Comparison of ENCODE assay signal across 8 cellular contexts in the genomic region with DNA sequence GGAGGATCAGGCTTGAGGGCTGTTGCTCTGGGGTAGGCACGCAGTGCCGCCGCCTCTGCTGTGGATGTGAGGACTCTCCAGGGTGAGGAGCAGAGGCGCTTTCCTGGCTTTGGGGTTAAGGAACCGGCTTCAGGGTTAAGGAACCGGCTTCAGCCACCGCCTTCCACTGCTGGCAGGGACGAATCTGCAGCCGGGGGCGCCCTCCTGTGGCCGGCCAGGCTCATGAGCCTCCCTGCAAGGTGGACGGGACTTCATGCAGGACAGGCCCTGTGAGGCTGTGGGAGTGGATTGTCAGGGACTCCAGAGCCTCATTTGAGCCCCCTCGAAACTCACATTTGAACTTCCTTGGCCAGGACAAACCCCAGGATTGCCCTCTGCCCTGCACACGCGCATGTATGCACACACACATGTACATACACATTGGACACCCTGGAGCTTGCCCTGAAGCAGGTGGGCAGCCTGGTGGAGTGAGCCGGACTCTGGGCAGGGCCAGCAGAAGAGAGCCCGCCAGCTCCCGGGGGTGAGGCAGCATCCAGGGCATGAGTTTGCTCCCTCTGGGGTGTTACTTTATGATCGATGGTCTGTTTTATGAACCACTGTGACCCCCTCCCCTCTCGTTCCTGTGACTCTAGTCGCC.
DNase-seq lines count a peak whose midpoint lies in the region; FAIRE-seq and TF ChIP-seq lines count a peak whose summit lies in the region.

No MANE protein-coding gene starts in this region.

- no peak overlapping the region for H2AFZ ChIP-seq in astrocyte (ENCODE audit: low read depth, low read length)

- H3K4me1 ChIP-seq in astrocyte (ENCODE audit: insufficient read depth, low read length), result no peaks in the 10 kb centered on the region

- no peak overlapping the region for H3K27ac ChIP-seq in astrocyte (ENCODE audit: low read depth, low read length)

- H3K36me3 ChIP-seq in astrocyte (ENCODE audit: insufficient read depth, low read length), result no peaks in the 10 kb centered on the region

- peak; percentile 75 for TF ChIP-seq CTCF in HFFc6 (IDR thresholded peaks at IDR 0.05)
- peak; percentile 33 for TF ChIP-seq CTCF in astrocyte (IDR thresholded peaks at IDR 0.05; ENCODE audit: insufficient read depth, low read depth, low read length)

- H3K9me3 ChIP-seq in astrocyte (ENCODE audit: insufficient read depth, low read depth, low read length), result no peaks in the 10 kb centered on the region

- H3K4me2 ChIP-seq in astrocyte (ENCODE audit: low read length), result no peak overlapping the region

- H3K4me3 Mint-ChIP-seq in activated naive CD4-positive, alpha-beta T cell treated with anti-CD3 and anti-CD28 coated beads, Interleukin-2, amount 10 ng/mL, durations not matched to agents 7 days and 5 days, result no peak overlapping the region
- H3K4me3 Mint-ChIP-seq in HFFc6 (no peak overlapping the region), astrocyte (ENCODE audit: unreplicated experiment) (no peak overlapping the region)

- no peak for FAIRE-seq in astrocyte (lab: Jason Lieb, UNC)

- H3K36me3 Mint-ChIP-seq in activated naive CD4-positive, alpha-beta T cell treated with anti-CD3 and anti-CD28 coated beads, Interleukin-2, amount 10 ng/mL, durations not matched to agents 7 days and 5 days, result no peaks in the 10 kb centered on the region
- H3K36me3 Mint-ChIP-seq in HFFc6 (ENCODE audit: low read depth) (no peaks in the 10 kb centered on the region), astrocyte (ENCODE audit: low read depth, unreplicated experiment) (no peaks in the 10 kb centered on the region)

- H3K27me3 Mint-ChIP-seq in activated naive CD4-positive, alpha-beta T cell treated with anti-CD3 and anti-CD28 coated beads, Interleukin-2, amount 10 ng/mL, durations not matched to agents 7 days and 5 days, result peaks cover 19% of the 10 kb centered on the region
- no peaks in the 10 kb centered on the region; the same call in none of the 2 replicates for H3K27me3 Mint-ChIP-seq in HFFc6 (ENCODE audit: insufficient read depth)
- H3K27me3 Mint-ChIP-seq in astrocyte (ENCODE audit: low read depth, unreplicated experiment), result peaks cover 77% of the 10 kb centered on the region

- H3K4me3 ChIP-seq in astrocyte (ENCODE audit: insufficient read depth, low read depth, low read length), result no peak overlapping the region

- CTCF ChIA-PET in activated naive CD4-positive, alpha-beta T cell treated with anti-CD3 and anti-CD28 coated beads, Interleukin-2, amount 10 ng/mL, durations not matched to agents 7 days and 5 days (lab: Charles Lee), result interaction anchor here (0.7 to 1.1 kb wide), 2 partner anchors 153 to 180 kb away, joined by 5 to 6 read pairs; no protein-coding TSS in a partner anchor

- H4K20me1 ChIP-seq in astrocyte (ENCODE audit: insufficient read depth, low read length), result no peaks in the 10 kb centered on the region

- no peak overlapping the region for H3K27ac Mint-ChIP-seq in activated naive CD4-positive, alpha-beta T cell treated with anti-CD3 and anti-CD28 coated beads, Interleukin-2, amount 10 ng/mL, durations not matched to agents 7 days and 5 days
- H3K27ac Mint-ChIP-seq in HFFc6, result no peak overlapping the region
- H3K27ac Mint-ChIP-seq in astrocyte (ENCODE audit: unreplicated experiment), result no peak overlapping the region

- no peaks in the 10 kb centered on the region for H3K27me3 ChIP-seq in astrocyte (ENCODE audit: insufficient read depth, low read length)

- H3K4me1 Mint-ChIP-seq in activated naive CD4-positive, alpha-beta T cell treated with anti-CD3 and anti-CD28 coated beads, Interleukin-2, amount 10 ng/mL, durations not matched to agents 7 days and 5 days, result no peaks in the 10 kb centered on the region
- peaks cover 20% of the 10 kb centered on the region for H3K4me1 Mint-ChIP-seq in HFFc6 (ENCODE audit: low read depth)
- H3K4me1 Mint-ChIP-seq in astrocyte (ENCODE audit: low read depth, unreplicated experiment), result peaks cover 9% of the 10 kb centered on the region

- peak; percentile 58 for DNase-seq in activated naive CD4-positive, alpha-beta T cell treated with anti-CD3 and anti-CD28 coated beads, Interleukin-2, amount 10 ng/mL, durations not matched to agents 7 days and 5 days
- no peak for DNase-seq in activated naive CD4-positive, alpha-beta T cell treated with Interleukin-2 at 50 U/mL for 16 hours
- DNase-seq in HFFc6, result peak; percentile 10
- peak; percentile 58 for DNase-seq in NCI-H2227 treated with DMSO at 0.1 percent for 48 hours (lab: John Stamatoyannopoulos, UW)
- no peak for DNase-seq in astrocyte (ENCODE audit: low read depth)
- DNase-seq in hippocampal formation (lab: John Stamatoyannopoulos, UW), result peak; percentile 71 to 76
- DNase-seq in stimulated activated CD4-positive, alpha-beta T cell treated with anti-CD3 and anti-CD28 coated beads, Interleukin-2, amount 100 ng/mL, for 24 hours, result peak; percentile 19 to 64
- no peak for DNase-seq in stimulated activated naive CD4-positive, alpha-beta T cell (lab: John Stamatoyannopoulos, UW)

- no peaks in the 10 kb centered on the region for H3K79me2 ChIP-seq in astrocyte (ENCODE audit: insufficient read depth, low read length)

- no peaks in the 10 kb centered on the region for H3K9me3 Mint-ChIP-seq in activated naive CD4-positive, alpha-beta T cell treated with anti-CD3 and anti-CD28 coated beads, Interleukin-2, amount 10 ng/mL, durations not matched to agents 7 days and 5 days
- H3K9me3 Mint-ChIP-seq in HFFc6, result peaks cover 49% of the 10 kb centered on the region
- H3K9me3 Mint-ChIP-seq in astrocyte (ENCODE audit: unreplicated experiment), result no peaks in the 10 kb centered on the region

- no peak overlapping the region for H3K9ac ChIP-seq in astrocyte (ENCODE audit: low read length)

Comparison
In these comparisons a context has a peak if more than half of its experiments do, and no peak if none do; other contexts are left out.
1. DNase-seq: peak in activated naive CD4-positive, alpha-beta T cell treated with anti-CD3 and anti-CD28 coated beads, Interleukin-2, amount 10 ng/mL, durations not matched to agents 7 days and 5 days (single experiment), HFFc6 (single experiment), NCI-H2227 treated with DMSO at 0.1 percent for 48 hours (single experiment), hippocampal formation (2 of 2) and stimulated activated CD4-positive, alpha-beta T cell treated with anti-CD3 and anti-CD28 coated beads, Interleukin-2, amount 100 ng/mL, for 24 hours (2 of 2); none in activated naive CD4-positive, alpha-beta T cell treated with Interleukin-2 at 50 U/mL for 16 hours (single experiment), astrocyte (single experiment) and stimulated activated naive CD4-positive, alpha-beta T cell (0 of 6).